Comparison of ENCODE assay signal across 13 cellular contexts in genomic region chr3:46829699-46830208, GRCh38. TPM values are rescaled to one million over a fixed set of nuclear protein-coding genes. Genes with fewer than 3 reads are reported as not detected.
DNase-seq lines count a peak whose midpoint lies in the region; ATAC-seq and TF ChIP-seq lines count a peak whose summit lies in the region.
"Had no signal": no experiment of that assay in that cellular context is flagged by ENCODE, and none has a peak within 500 bp of the region (broad histone marks: within the 10 kb centered on the region; RNA-seq: fewer than 3 reads in every experiment).

No MANE protein-coding gene starts in this region.

- H3K27me3 Mint-ChIP-seq in effector memory CD8-positive, alpha-beta T cell, result no peaks in the 10 kb centered on the region
- no peaks in the 10 kb centered on the region for H3K27me3 Mint-ChIP-seq in type B pancreatic cell

- H3K4me3 ChIP-seq in GM12864 (ENCODE audit: low read depth, low read length), result no peak overlapping the region
- H3K4me3 ChIP-seq: PC-9 had no signal

- H3K36me3 Mint-ChIP-seq in effector memory CD8-positive, alpha-beta T cell (ENCODE audit: insufficient read depth), result no peaks in the 10 kb centered on the region
- H3K36me3 Mint-ChIP-seq in type B pancreatic cell, result peaks cover 7% of the 10 kb centered on the region
- H3K36me3 Mint-ChIP-seq: CD4-positive, CD25-positive, alpha-beta regulatory T cell had no signal

- no peak overlapping the region for H3K4me3 Mint-ChIP-seq in effector memory CD8-positive, alpha-beta T cell
- H3K4me3 Mint-ChIP-seq in type B pancreatic cell, result no peak overlapping the region
- H3K4me3 Mint-ChIP-seq: CD4-positive, CD25-positive, alpha-beta regulatory T cell had no signal

- peak; percentile 93 for ATAC-seq in GM19395 (IDR thresholded peaks at IDR 0.05; ENCODE audit: unreplicated experiment)
- peak; percentile 83 for ATAC-seq in HG03280 (IDR thresholded peaks at IDR 0.05; ENCODE audit: unreplicated experiment)
- peak; percentile 98 for ATAC-seq in effector memory CD8-positive, alpha-beta T cell (replicated peaks)

- DNase-seq in GM12864 (ENCODE audit: low read depth) (peak; percentile 37), type B pancreatic cell (ENCODE audit: extremely low spot score, unreplicated experiment) (no peak), HPDE6-E6E7 (ENCODE audit: extremely low spot score) (no peak), SW 1271 (lab: John Stamatoyannopoulos, UW) (no peak), NCI-H2227 (lab: John Stamatoyannopoulos, UW; ENCODE audit: unreplicated experiment) (no peak)
- peak in 2 of 3 experiments; percentile 18 to 30 for DNase-seq in effector memory CD8-positive, alpha-beta T cell
- DNase-seq: PC-9, substantia nigra had no signal

- no peaks in the 10 kb centered on the region for H3K9me3 Mint-ChIP-seq in effector memory CD8-positive, alpha-beta T cell
- H3K9me3 Mint-ChIP-seq in type B pancreatic cell, result no peaks in the 10 kb centered on the region

- H3K27ac Mint-ChIP-seq in effector memory CD8-positive, alpha-beta T cell, result peak overlapping the region; percentile 45 to 57
- H3K27ac Mint-ChIP-seq in type B pancreatic cell, result no peak overlapping the region
- H3K27ac Mint-ChIP-seq: CD4-positive, CD25-positive, alpha-beta regulatory T cell; progenitor cell of endocrine pancreas had no signal

- TF ChIP-seq CTCF in GM12864 (IDR thresholded peaks at IDR 0.05; ENCODE audit: low read depth, low read length, missing control alignments) (no peak), type B pancreatic cell (conservative IDR thresholded peaks at IDR 0.05) (no peak)

- peaks cover 3 to 13% of the 10 kb centered on the region in 2 donors for H3K4me1 Mint-ChIP-seq in effector memory CD8-positive, alpha-beta T cell (ENCODE audit: low read depth in 2 of 2)
- H3K4me1 Mint-ChIP-seq in type B pancreatic cell (ENCODE audit: unreplicated experiment), result no peaks in the 10 kb centered on the region

RNA-seq across cellular contexts. Expression of gene MYL3, which starts 33.5 kb away (rescaled TPM):
- total RNA-seq in type B pancreatic cell (ENCODE audit: low replicate concordance), result 5.4 and 20.8 TPM in 2 replicates
- total RNA-seq: activated CD8-positive, alpha-beta memory T cell treated with anti-CD3 and anti-CD28 coated beads for 36 hours; CD4-positive, CD25-positive, alpha-beta regulatory T cell; PC-9; progenitor cell of endocrine pancreas had no signal

RNA-seq across cellular contexts. Expression of gene PTH1R, which starts 47.8 kb away (rescaled TPM):
- 63.0 and 83.1 TPM in 2 replicates for total RNA-seq in type B pancreatic cell (ENCODE audit: low replicate concordance)
- total RNA-seq: activated CD8-positive, alpha-beta memory T cell treated with anti-CD3 and anti-CD28 coated beads for 36 hours; CD4-positive, CD25-positive, alpha-beta regulatory T cell; PC-9 had no signal

Comparison
In these comparisons a context has a peak if more than half of its experiments do, and no peak if none do; other contexts are left out.
1. DNase-seq: peak in GM12864 (single experiment) and effector memory CD8-positive, alpha-beta T cell (2 of 3); none in type B pancreatic cell (single experiment), HPDE6-E6E7 (single experiment), SW 1271 (0 of 2) and NCI-H2227 (single experiment).
2. Peak in every context shown above with its lines, with median percentiles within 50 percentile points of each other: ATAC-seq.